In genomic region chr15:74043425-74044266, GRCh38 we compare ENCODE assay signal across 22 cellular contexts. TPM values are rescaled to one million over a fixed set of nuclear protein-coding genes. Genes with fewer than 3 reads are reported as not detected.
DNase-seq lines count a peak whose midpoint lies in the region; ATAC-seq and TF ChIP-seq lines count a peak whose summit lies in the region.
"Had no signal": no experiment of that assay in that cellular context is flagged by ENCODE, and none has a peak within 500 bp of the region (broad histone marks: within the 10 kb centered on the region; RNA-seq: fewer than 3 reads in every experiment).

No MANE protein-coding gene starts in this region.

- H3K27ac Mint-ChIP-seq in activated T-cell treated with anti-CD3 and anti-CD28 coated beads, Interleukin-2, amount 50 U/mL, for 24 hours: peak overlapping the region; percentile 3
- H3K27ac Mint-ChIP-seq: HFFc6, progenitor cell of endocrine pancreas had no signal

- H3K27ac ChIP-seq in right atrium auricular region (peak overlapping the region; percentile 48 to 67), sigmoid colon (peak overlapping the region; percentile 28 to 60 (median 45)), urinary bladder (ENCODE audit: low read depth) (peak overlapping the region; percentile 47)
- H3K27ac ChIP-seq: BLaER1 treated with 17β-estradiol and CSF1 and Interleukin-3, amounts not matched to agents 10 nM and 100 nM; PC-9 had no signal

- H3K4me1 Mint-ChIP-seq in activated T-cell treated with anti-CD3 and anti-CD28 coated beads, Interleukin-2, amount 50 U/mL, for 24 hours (ENCODE audit: low read depth): peaks cover 8% of the 10 kb centered on the region
- H3K4me1 Mint-ChIP-seq in activated T-cell treated with anti-CD3 and anti-CD28 coated beads, Interleukin-2, amount 50 U/mL, for 4 hours (ENCODE audit: low read depth): peaks cover 8% of the 10 kb centered on the region

- intact Hi-C loops in sigmoid colon (cut with DNase I): no loop called here

- WGBS in sigmoid colon, 2 donors: 85 to 87% methylated on average over 7 of the region's 7 CpGs
- 68% methylated on average over 7 of the region's 7 CpGs for WGBS in urinary bladder

- H3K27me3 Mint-ChIP-seq in activated T-cell treated with anti-CD3 and anti-CD28 coated beads, Interleukin-2, amount 50 U/mL, for 24 hours: no peaks in the 10 kb centered on the region
- H3K27me3 Mint-ChIP-seq in activated T-cell treated with anti-CD3 and anti-CD28 coated beads, Interleukin-2, amount 50 U/mL, for 4 hours (ENCODE audit: low read depth): no peaks in the 10 kb centered on the region
- H3K27me3 Mint-ChIP-seq: central memory CD8-positive, alpha-beta T cell; naive thymus-derived CD8-positive, alpha-beta T cell; progenitor cell of endocrine pancreas had no signal

- H3K4me1 ChIP-seq in right atrium auricular region: peaks cover 0 to 57% of the 10 kb centered on the region in 2 donors
- H3K4me1 ChIP-seq in sigmoid colon: peaks cover 0 to 42% (median 34%) of the 10 kb centered on the region in 4 donors
- no peaks in the 10 kb centered on the region for H3K4me1 ChIP-seq in urinary bladder (ENCODE audit: insufficient read depth)

- no peak for ATAC-seq in activated T-cell treated with anti-CD3 and anti-CD28 coated beads, Interleukin-2, amount 50 U/mL, for 4 hours
- ATAC-seq: naive thymus-derived CD8-positive, alpha-beta T cell had no signal

- no peaks in the 10 kb centered on the region for H3K27me3 ChIP-seq in right atrium auricular region
- H3K27me3 ChIP-seq in sigmoid colon: no peaks in the 10 kb centered on the region
- H3K27me3 ChIP-seq: BLaER1 treated with 17β-estradiol and CSF1 and Interleukin-3, amounts not matched to agents 10 nM and 100 nM had no signal

- H3K4me3 ChIP-seq in right atrium auricular region: no peak overlapping the region
- no peak overlapping the region for H3K4me3 ChIP-seq in sigmoid colon
- no peak overlapping the region for H3K4me3 ChIP-seq in urinary bladder (ENCODE audit: low read depth, low read length)
- H3K4me3 ChIP-seq: BLaER1 treated with 17β-estradiol and CSF1 and Interleukin-3, amounts not matched to agents 10 nM and 100 nM; PC-9 had no signal

- H3K36me3 ChIP-seq in right atrium auricular region (peaks cover 21% of the 10 kb centered on the region), sigmoid colon (peaks cover 0 to 29% (median 8%) of the 10 kb centered on the region in 4 donors), urinary bladder (ENCODE audit: insufficient read depth) (no peaks in the 10 kb centered on the region)

- no peaks in the 10 kb centered on the region for H3K9me3 ChIP-seq in right atrium auricular region
- no peaks in the 10 kb centered on the region for H3K9me3 ChIP-seq in sigmoid colon
- H3K9me3 ChIP-seq: BLaER1 treated with 17β-estradiol and CSF1 and Interleukin-3, amounts not matched to agents 10 nM and 100 nM had no signal

- H3K9me3 Mint-ChIP-seq in activated T-cell treated with anti-CD3 and anti-CD28 coated beads, Interleukin-2, amount 50 U/mL, for 24 hours: no peaks in the 10 kb centered on the region
- H3K9me3 Mint-ChIP-seq in activated T-cell treated with anti-CD3 and anti-CD28 coated beads, Interleukin-2, amount 50 U/mL, for 4 hours: no peaks in the 10 kb centered on the region
- H3K9me3 Mint-ChIP-seq: central memory CD8-positive, alpha-beta T cell; naive thymus-derived CD8-positive, alpha-beta T cell had no signal

- no peak overlapping the region for H3K4me3 Mint-ChIP-seq in activated T-cell treated with anti-CD3 and anti-CD28 coated beads, Interleukin-2, amount 50 U/mL, for 24 hours
- no peak overlapping the region for H3K4me3 Mint-ChIP-seq in activated T-cell treated with anti-CD3 and anti-CD28 coated beads, Interleukin-2, amount 50 U/mL, for 4 hours
- H3K4me3 Mint-ChIP-seq: central memory CD8-positive, alpha-beta T cell; HFFc6; naive thymus-derived CD8-positive, alpha-beta T cell had no signal

- no peak for TF ChIP-seq POLR2A in sigmoid colon (IDR thresholded peaks at IDR 0.05)

- H3K36me3 Mint-ChIP-seq in activated T-cell treated with anti-CD3 and anti-CD28 coated beads, Interleukin-2, amount 50 U/mL, for 24 hours (ENCODE audit: low read depth): peaks cover 17% of the 10 kb centered on the region
- peaks cover 5% of the 10 kb centered on the region for H3K36me3 Mint-ChIP-seq in activated T-cell treated with anti-CD3 and anti-CD28 coated beads, Interleukin-2, amount 50 U/mL, for 4 hours (ENCODE audit: insufficient read depth)

- TF ChIP-seq CTCF in right atrium auricular region (IDR thresholded peaks at IDR 0.05) (no peak), sigmoid colon (IDR thresholded peaks at IDR 0.05) (no peak)

- no peak for TF ChIP-seq EP300 in sigmoid colon (IDR thresholded peaks at IDR 0.05)

- no peak for DNase-seq in activated T-cell treated with anti-CD3 and anti-CD28 coated beads, Interleukin-2, amount 50 U/mL, for 24 hours
- DNase-seq in activated T-cell treated with anti-CD3 and anti-CD28 coated beads, Interleukin-2, amount 50 U/mL, for 4 hours: no peak
- DNase-seq in right atrium auricular region (ENCODE audit: low spot score): no peak
- no peak for DNase-seq in sigmoid colon
- DNase-seq in NCI-H146 treated with DMSO at 0.1 percent for 48 hours (lab: John Stamatoyannopoulos, UW; ENCODE audit: unreplicated experiment): no peak
- no peak for DNase-seq in activated CD4-positive, alpha-beta T cell treated with anti-CD3 and anti-CD28 coated beads for 1 hour
- no peak for DNase-seq in iPS-NIHi7 (ENCODE audit: extremely low spot score)
- DNase-seq: activated effector memory CD4-positive, alpha-beta T cell treated with Interleukin-2 at 50 U/mL for 16 hours; effector memory CD4-positive, alpha-beta T cell; HFFc6; naive thymus-derived CD8-positive, alpha-beta T cell; NCI-H1694 treated with DMSO at 0.1 percent for 48 hours; NCI-H2227 treated with DMSO at 0.1 percent for 48 hours; NCI-H82; PC-9; T-helper 9 cell had no signal

RNA-seq across cellular contexts. Expression of gene GOLGA6A, which starts 38.7 kb away (rescaled TPM):
- total RNA-seq in activated T-cell treated with anti-CD3 and anti-CD28 coated beads, Interleukin-2, amount 50 U/mL, for 4 hours: not detected
- total RNA-seq in right atrium auricular region (not detected), sigmoid colon (not detected), urinary bladder (not detected)
- polyA plus RNA-seq in sigmoid colon (not detected), urinary bladder (0.06 TPM)
- total RNA-seq: HFFc6, PC-9, temporal lobe had no signal
- polyA plus RNA-seq: fibroblast of lung had no signal

RNA-seq across cellular contexts. Expression of gene PML, which starts 49.1 kb away (rescaled TPM):
- total RNA-seq in activated T-cell treated with anti-CD3 and anti-CD28 coated beads, Interleukin-2, amount 50 U/mL, for 4 hours: 10 to 100 TPM; 34.9 to 39.1 (median 34.9) TPM
- total RNA-seq in right atrium auricular region: 10 to 100 TPM; 27.3 to 36.1 TPM
- total RNA-seq in sigmoid colon: 100 to 1,000 TPM in 1 of 4 donors, 10 to 100 TPM in 3; 43.3 to 129 (median 60.0) TPM
- 10 to 100 TPM in 1 of 3 donors, 1 to 10 TPM in 2; 9.6 to 36.4 (median 9.7) TPM for polyA plus RNA-seq in sigmoid colon
- 22.3 TPM for total RNA-seq in urinary bladder
- polyA plus RNA-seq in urinary bladder: 36.5 TPM

RNA-seq across cellular contexts. Expression of gene STOML1, which starts 51.6 kb away (rescaled TPM):
- total RNA-seq in activated T-cell treated with anti-CD3 and anti-CD28 coated beads, Interleukin-2, amount 50 U/mL, for 4 hours: 10 to 100 TPM; 14.6 to 17.9 (median 16.4) TPM
- total RNA-seq in right atrium auricular region (10 to 100 TPM; 11.8 to 23.5 TPM), sigmoid colon (10 to 100 TPM in 3 of 4 donors, 1 to 10 TPM in 1; 10.0 to 17.8 (median 13.8) TPM), urinary bladder (8.4 TPM)
- polyA plus RNA-seq in sigmoid colon (10 to 100 TPM in 1 of 3 donors, 1 to 10 TPM in 2; 3.5 to 18.5 (median 4.2) TPM), urinary bladder (25.5 TPM)
